1 cellular context compared by ENCODE assay signal in the genomic region with DNA sequence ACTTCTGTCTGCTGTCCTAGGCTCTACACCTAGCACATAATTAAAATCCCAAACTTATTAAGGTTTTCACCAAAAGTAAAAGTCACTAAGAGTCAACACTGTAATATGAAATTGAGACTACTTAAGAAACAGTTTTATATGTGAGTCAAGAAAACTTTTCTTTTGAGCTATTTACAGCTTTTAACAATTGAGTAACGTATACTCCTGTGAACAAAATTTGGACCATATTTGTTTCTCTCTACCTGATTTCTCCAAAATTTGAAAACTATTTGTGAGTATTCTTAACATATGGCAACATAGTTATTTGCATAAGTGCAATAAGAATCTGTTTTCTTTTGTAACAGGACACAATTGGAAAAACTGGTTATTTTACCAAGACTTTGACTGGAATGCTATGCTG. TPM values are rescaled to one million over a fixed set of nuclear protein-coding genes. Genes with fewer than 3 reads are reported as not detected.
"Had no signal": no experiment of that assay in that cellular context is flagged by ENCODE, and none has a peak within 500 bp of the region (broad histone marks: within the 10 kb centered on the region; RNA-seq: fewer than 3 reads in every experiment).

No MANE protein-coding gene starts in this region.

RNA-seq across cellular contexts. Expression of a gene that starts 26.6 kb away (rescaled TPM):
- polyA plus RNA-seq: SK-N-SH had no signal

RNA-seq across cellular contexts. Expression of a gene that starts 60.0 kb away (rescaled TPM):
- polyA plus RNA-seq: SK-N-SH had no signal
